Comparison of ENCODE assay signal across 18 cellular contexts in the genomic region with DNA sequence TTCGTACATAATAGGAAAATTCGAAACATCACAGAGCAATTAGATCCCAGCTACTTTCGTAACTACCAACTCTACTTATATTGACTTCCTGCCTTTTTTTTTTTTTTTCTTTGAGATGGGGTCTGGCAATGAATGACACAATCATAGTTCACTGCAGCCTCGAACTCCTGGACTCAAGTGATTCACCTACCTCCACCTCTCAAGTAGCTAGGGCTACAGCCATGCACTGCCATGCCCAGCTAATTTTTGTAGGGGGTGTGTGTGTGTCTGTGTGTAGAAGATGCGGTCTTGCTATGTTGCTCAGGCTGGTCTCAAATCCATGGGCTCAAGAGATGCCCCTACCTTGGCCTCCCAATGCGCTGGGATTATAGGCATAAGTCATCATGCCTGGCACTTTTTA. TPM values are rescaled to one million over a fixed set of nuclear protein-coding genes. Genes with fewer than 3 reads are reported as not detected.
DNase-seq lines count a peak whose midpoint lies in the region; ATAC-seq and TF ChIP-seq lines count a peak whose summit lies in the region.
"Had no signal": no experiment of that assay in that cellular context is flagged by ENCODE, and none has a peak within 500 bp of the region (broad histone marks: within the 10 kb centered on the region; RNA-seq: fewer than 3 reads in every experiment).

No MANE protein-coding gene starts in this region.

- WGBS in esophagus muscularis mucosa: 73% methylated on average over 6 of the region's 6 CpGs

- POLR2A ChIA-PET in activated naive CD8-positive, alpha-beta T cell treated with anti-CD3 and anti-CD28 coated beads, Interleukin-2, amount 10 ng/mL, durations not matched to agents 7 days and 5 days (lab: Charles Lee): interaction anchor here (0.9 kb wide), 1 partner anchor 8 kb away, joined by 3 read pairs; no protein-coding TSS in a partner anchor
- POLR2A ChIA-PET in naive thymus-derived CD8-positive, alpha-beta T cell (lab: Charles Lee): interaction anchor here (1.1 to 3.2 kb wide), 2 partner anchors 42 to 268 kb away, joined by 3 to 15 read pairs; a partner anchor contains a TSS

- no peak overlapping the region for H3K4me3 Mint-ChIP-seq in HFFc6
- no peak overlapping the region for H3K4me3 Mint-ChIP-seq in activated naive CD8-positive, alpha-beta T cell treated with anti-CD3 and anti-CD28 coated beads, Interleukin-2, amount 10 ng/mL, durations not matched to agents 7 days and 5 days
- H3K4me3 Mint-ChIP-seq in naive thymus-derived CD8-positive, alpha-beta T cell: peak overlapping the region in 2 of 10 donors; percentile 26 to 33
- H3K4me3 Mint-ChIP-seq: dendritic cell treated with granulocyte-macrophage colony-stimulating factor and Interleukin-4, amounts not matched to agents 40 ng/mL and 50 ng/mL, for 4 days had no signal

- peaks cover 13% of the 10 kb centered on the region for H3K36me3 Mint-ChIP-seq in HFFc6 (ENCODE audit: low read depth)
- H3K36me3 Mint-ChIP-seq in activated naive CD8-positive, alpha-beta T cell treated with anti-CD3 and anti-CD28 coated beads, Interleukin-2, amount 10 ng/mL, durations not matched to agents 7 days and 5 days: peaks cover 7% of the 10 kb centered on the region
- H3K36me3 Mint-ChIP-seq in naive thymus-derived CD8-positive, alpha-beta T cell: peaks cover 0 to 26% (median 3%) of the 10 kb centered on the region in 3 donors

- peaks cover 5% of the 10 kb centered on the region for H3K27me3 Mint-ChIP-seq in HFFc6 (ENCODE audit: insufficient read depth)
- H3K27me3 Mint-ChIP-seq in activated naive CD8-positive, alpha-beta T cell treated with anti-CD3 and anti-CD28 coated beads, Interleukin-2, amount 10 ng/mL, durations not matched to agents 7 days and 5 days: no peaks in the 10 kb centered on the region
- no peaks in the 10 kb centered on the region for H3K27me3 Mint-ChIP-seq in naive thymus-derived CD8-positive, alpha-beta T cell
- H3K27me3 Mint-ChIP-seq: dendritic cell treated with granulocyte-macrophage colony-stimulating factor and Interleukin-4, amounts not matched to agents 40 ng/mL and 50 ng/mL, for 4 days had no signal

- peaks cover 21% of the 10 kb centered on the region for H3K4me1 Mint-ChIP-seq in HFFc6 (ENCODE audit: low read depth)
- peaks cover 4% of the 10 kb centered on the region for H3K4me1 Mint-ChIP-seq in activated naive CD8-positive, alpha-beta T cell treated with anti-CD3 and anti-CD28 coated beads, Interleukin-2, amount 10 ng/mL, durations not matched to agents 7 days and 5 days
- H3K4me1 Mint-ChIP-seq in naive thymus-derived CD8-positive, alpha-beta T cell: peaks cover 5 to 18% (median 13%) of the 10 kb centered on the region in 4 donors

- H3K4me3 ChIP-seq in esophagus muscularis mucosa: no peak overlapping the region
- H3K4me3 ChIP-seq: Peyer's patch, smooth muscle cell, suprapubic skin had no signal

- no peaks in the 10 kb centered on the region for H3K9me3 ChIP-seq in esophagus muscularis mucosa
- H3K9me3 ChIP-seq: Peyer's patch, suprapubic skin had no signal

- no peaks in the 10 kb centered on the region for H3K27me3 ChIP-seq in esophagus muscularis mucosa
- H3K27me3 ChIP-seq: Peyer's patch, suprapubic skin had no signal

- H3K36me3 ChIP-seq in esophagus muscularis mucosa: peaks cover 11 to 29% (median 26%) of the 10 kb centered on the region in 4 donors

- H3K27ac ChIP-seq in esophagus muscularis mucosa (replicated peaks in 1 of 4): no peak overlapping the region
- H3K27ac ChIP-seq: Peyer's patch, suprapubic skin had no signal

- ATAC-seq in activated naive CD8-positive, alpha-beta T cell treated with anti-CD3 and anti-CD28 coated beads, Interleukin-2, amount 10 ng/mL, durations not matched to agents 7 days and 5 days (ENCODE audit: low read depth): peak; percentile 16
- peak; percentile 26 to 36 for ATAC-seq in naive thymus-derived CD8-positive, alpha-beta T cell
- no peak for ATAC-seq in omental fat pad (ENCODE audit: low FRiP score)

- H3K9me3 Mint-ChIP-seq in HFFc6: no peaks in the 10 kb centered on the region
- no peaks in the 10 kb centered on the region for H3K9me3 Mint-ChIP-seq in activated naive CD8-positive, alpha-beta T cell treated with anti-CD3 and anti-CD28 coated beads, Interleukin-2, amount 10 ng/mL, durations not matched to agents 7 days and 5 days
- no peaks in the 10 kb centered on the region for H3K9me3 Mint-ChIP-seq in naive thymus-derived CD8-positive, alpha-beta T cell
- H3K9me3 Mint-ChIP-seq: dendritic cell treated with granulocyte-macrophage colony-stimulating factor and Interleukin-4, amounts not matched to agents 40 ng/mL and 50 ng/mL, for 4 days had no signal

- intact Hi-C loops in head of caudate nucleus (cut with DNase I) (no loop called here), esophagus muscularis mucosa (cut with DNase I) (no loop called here)

- no peak for TF ChIP-seq EP300 in esophagus muscularis mucosa (IDR thresholded peaks at IDR 0.05)

- H3K27ac Mint-ChIP-seq in HFFc6: peak overlapping the region; percentile 36; the same call in 1 of the 2 replicates
- no peak overlapping the region for H3K27ac Mint-ChIP-seq in activated naive CD8-positive, alpha-beta T cell treated with anti-CD3 and anti-CD28 coated beads, Interleukin-2, amount 10 ng/mL, durations not matched to agents 7 days and 5 days
- H3K27ac Mint-ChIP-seq in naive thymus-derived CD8-positive, alpha-beta T cell: peak overlapping the region in 9 of 10 donors; percentile 35 to 88 (median 65)
- H3K27ac Mint-ChIP-seq: dendritic cell treated with granulocyte-macrophage colony-stimulating factor and Interleukin-4, amounts not matched to agents 40 ng/mL and 50 ng/mL, for 4 days had no signal

- TF ChIP-seq POLR2A in esophagus muscularis mucosa (IDR thresholded peaks at IDR 0.05; ENCODE audit: low read depth): no peak

- TF ChIP-seq CTCF in HFFc6 (IDR thresholded peaks at IDR 0.05): no peak
- TF ChIP-seq CTCF in esophagus muscularis mucosa (IDR thresholded peaks at IDR 0.05): no peak
- no peak for TF ChIP-seq CTCF in omental fat pad (IDR thresholded peaks at IDR 0.05)

- peaks cover 1 to 4% (median 3%) of the 10 kb centered on the region in 4 donors for H3K4me1 ChIP-seq in esophagus muscularis mucosa

- DNase-seq in NCI-H748 (lab: John Stamatoyannopoulos, UW; ENCODE audit: unreplicated experiment) (peak; percentile 7), NCI-H748 treated with DMSO at 0.1 percent for 48 hours (lab: John Stamatoyannopoulos, UW) (no peak), HFFc6 (no peak), head of caudate nucleus (no peak), esophagus muscularis mucosa (ENCODE audit: extremely low spot score) (no peak), omental fat pad (ENCODE audit: low spot score) (no peak)
- no peak for DNase-seq in activated naive CD8-positive, alpha-beta T cell treated with anti-CD3 and anti-CD28 coated beads, Interleukin-2, amount 10 ng/mL, durations not matched to agents 7 days and 5 days
- DNase-seq in naive thymus-derived CD8-positive, alpha-beta T cell: peak in 1 of 10 donors; percentile 18
- DNase-seq: IMR-90, NCI-H1105 treated with DMSO at 0.1 percent for 48 hours, NCI-H510A treated with DMSO at 0.1 percent for 48 hours, Peyer's patch had no signal

RNA-seq across cellular contexts. Expression of a gene that starts 5.8 kb away (rescaled TPM):
- total RNA-seq in HFFc6 (2021; fragmentation: NEBNext Ultra II Directional; extraction: Animal tissue kit (Norgen Biotek cat#: 25700)): 10 to 100 TPM; 55.1 to 64.8 (median 59.8) TPM
- 100 to 1,000 TPM; 108 to 118 TPM for total RNA-seq in activated naive CD8-positive, alpha-beta T cell treated with anti-CD3 and anti-CD28 coated beads, Interleukin-2, amount 10 ng/mL, durations not matched to agents 7 days and 5 days
- 100 to 1,000 TPM; 129 to 150 TPM for total RNA-seq in naive thymus-derived CD8-positive, alpha-beta T cell
- polyA plus RNA-seq in naive thymus-derived CD8-positive, alpha-beta T cell: 100 to 1,000 TPM; 359 to 455 (median 406) TPM
- total RNA-seq in esophagus muscularis mucosa (100 to 1,000 TPM in 1 of 4 donors, 10 to 100 TPM in 3; 73.6 to 111 (median 97.0) TPM), omental fat pad (100 to 1,000 TPM in 2 of 4 donors, 10 to 100 TPM in 2; 73.1 to 113 (median 103) TPM)

RNA-seq across cellular contexts. Expression of a gene that starts 42.3 kb away (rescaled TPM):
- 100 to 1,000 TPM; 117 to 179 (median 140) TPM for total RNA-seq in HFFc6 (2021; fragmentation: NEBNext Ultra II Directional; extraction: Animal tissue kit (Norgen Biotek cat#: 25700))
- total RNA-seq in activated naive CD8-positive, alpha-beta T cell treated with anti-CD3 and anti-CD28 coated beads, Interleukin-2, amount 10 ng/mL, durations not matched to agents 7 days and 5 days: 100 to 1,000 TPM; 174 to 183 TPM
- 100 to 1,000 TPM; 259 to 272 TPM for total RNA-seq in naive thymus-derived CD8-positive, alpha-beta T cell
- 100 to 1,000 TPM; 323 to 351 (median 327) TPM for polyA plus RNA-seq in naive thymus-derived CD8-positive, alpha-beta T cell
- total RNA-seq in esophagus muscularis mucosa (100 to 1,000 TPM; 164 to 234 (median 220) TPM), omental fat pad (100 to 1,000 TPM; 155 to 222 (median 211) TPM)

RNA-seq across cellular contexts. Expression of a gene that starts 47.3 kb away (rescaled TPM):
- not detected for total RNA-seq in HFFc6 (2021; fragmentation: NEBNext Ultra II Directional; extraction: Animal tissue kit (Norgen Biotek cat#: 25700))
- total RNA-seq in activated naive CD8-positive, alpha-beta T cell treated with anti-CD3 and anti-CD28 coated beads, Interleukin-2, amount 10 ng/mL, durations not matched to agents 7 days and 5 days: 1 to 10 TPM; 1.3 to 1.8 TPM
- under 1 TPM in 1 of 2 experiments, not detected in 1; 0.34 TPM for total RNA-seq in naive thymus-derived CD8-positive, alpha-beta T cell
- under 1 TPM in 1 of 3 donors, not detected in 2; 0.15 TPM for polyA plus RNA-seq in naive thymus-derived CD8-positive, alpha-beta T cell
- total RNA-seq in esophagus muscularis mucosa (not detected), omental fat pad (not detected)
- total RNA-seq: A673, fibroblast of villous mesenchyme, IMR-90, osteocyte, smooth muscle cell had no signal
- polyA plus RNA-seq: IMR-90 had no signal

RNA-seq across cellular contexts. Expression of a gene that starts 53.9 kb away (rescaled TPM):
- total RNA-seq in HFFc6 (2021; fragmentation: NEBNext Ultra II Directional; extraction: Animal tissue kit (Norgen Biotek cat#: 25700)): under 1 TPM in 2 of 6 experiments, not detected in 4; 0.14 to 0.20 TPM
- total RNA-seq in activated naive CD8-positive, alpha-beta T cell treated with anti-CD3 and anti-CD28 coated beads, Interleukin-2, amount 10 ng/mL, durations not matched to agents 7 days and 5 days: 10 to 100 TPM; 21.8 to 22.6 TPM
- total RNA-seq in naive thymus-derived CD8-positive, alpha-beta T cell: 1 to 10 TPM; 2.2 to 2.5 TPM
- polyA plus RNA-seq in naive thymus-derived CD8-positive, alpha-beta T cell: under 1 TPM in 2 of 3 donors, not detected in 1; 0.37 to 0.84 TPM
- total RNA-seq in esophagus muscularis mucosa (under 1 TPM in 2 of 4 donors, not detected in 2; 0.78 to 0.99 TPM), omental fat pad (1 to 10 TPM; 1.1 to 7.0 (median 2.9) TPM)
- total RNA-seq: A673, IMR-90, osteocyte, smooth muscle cell, suprapubic skin had no signal
- polyA plus RNA-seq: IMR-90 had no signal

RNA-seq across cellular contexts. Expression of a gene that starts 59.1 kb away (rescaled TPM):
- total RNA-seq in HFFc6 (2021; fragmentation: NEBNext Ultra II Directional; extraction: Animal tissue kit (Norgen Biotek cat#: 25700)): 1 to 10 TPM; 2.8 to 5.3 (median 5.1) TPM
- total RNA-seq in activated naive CD8-positive, alpha-beta T cell treated with anti-CD3 and anti-CD28 coated beads, Interleukin-2, amount 10 ng/mL, durations not matched to agents 7 days and 5 days: 1 to 10 TPM; 4.1 to 4.3 TPM
- total RNA-seq in naive thymus-derived CD8-positive, alpha-beta T cell: under 1 TPM; 0.75 to 0.88 TPM
- polyA plus RNA-seq in naive thymus-derived CD8-positive, alpha-beta T cell: under 1 TPM; 0.03 to 0.32 (median 0.11) TPM
- total RNA-seq in esophagus muscularis mucosa: 10 to 100 TPM in 2 of 4 donors, 1 to 10 TPM in 2; 2.5 to 11.0 (median 7.8) TPM
- 1 to 10 TPM in 2 of 4 donors, under 1 TPM in 2; 0.46 to 2.0 (median 1.2) TPM for total RNA-seq in omental fat pad
